In the genomic region with DNA sequence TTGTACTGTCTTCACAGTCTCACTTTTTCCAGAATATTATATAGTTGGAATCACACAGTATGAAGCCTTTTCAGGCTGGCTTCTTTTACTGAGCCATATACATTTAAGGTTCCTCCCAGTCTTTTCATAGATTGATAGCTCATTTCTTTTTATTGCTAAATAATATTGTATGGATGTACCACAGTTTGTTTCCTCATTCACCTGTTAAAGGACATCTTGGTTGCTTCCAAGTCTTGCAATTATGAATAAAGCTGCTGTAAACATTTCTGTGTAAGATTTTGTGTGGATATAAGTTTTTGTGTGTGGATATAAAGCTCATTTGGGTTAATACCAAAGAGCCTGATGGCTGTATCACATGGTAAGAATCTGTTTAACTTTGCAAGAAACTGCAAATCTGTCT, we compare ENCODE assay signal across 39 cellular contexts. TPM values are rescaled to one million over a fixed set of nuclear protein-coding genes. Genes with fewer than 3 reads are reported as not detected.
"Had no signal": no experiment of that assay in that cellular context is flagged by ENCODE, and none has a peak within 500 bp of the region (broad histone marks: within the 10 kb centered on the region; RNA-seq: fewer than 3 reads in every experiment).

No MANE protein-coding gene starts in this region.

- H3K4me2 ChIP-seq: KMS-11 had no signal

- H3K4me3 ChIP-seq: MG63 had no signal

- H3K36me3 ChIP-seq: MG63 had no signal

- H3K9me3 ChIP-seq: MG63 had no signal

- DNase-seq: Karpas-422, Kasumi-1, MG63, MM.1S, MV-4-11, NCI-H1048, NCI-H1092, NCI-H1092 treated with DMSO at 0.1 percent for 48 hours, NCI-H1105, NCI-H1105 treated with DMSO at 0.1 percent for 48 hours, NCI-H1417, NCI-H1417 treated with DMSO at 0.1 percent for 48 hours, NCI-H1436, NCI-H1436 treated with DMSO at 0.1 percent for 48 hours, NCI-H146, NCI-H1694, NCI-H1694 treated with DMSO at 0.1 percent for 48 hours, NCI-H187, NCI-H187 treated with DMSO at 0.1 percent for 48 hours, NCI-H1930, NCI-H2029, NCI-H2029 treated with DMSO at 0.1 percent for 48 hours, NCI-H2081, NCI-H2081 treated with DMSO at 0.1 percent for 48 hours, NCI-H2107, NCI-H2171, NCI-H2171 treated with DMSO at 0.1 percent for 48 hours, NCI-H2227 treated with DMSO at 0.1 percent for 48 hours, NCI-H226, NCI-H345, NCI-H446, NCI-H446 treated with DMSO at 0.1 percent for 48 hours, NCI-H510A, NCI-H510A treated with DMSO at 0.1 percent for 48 hours had no signal

- H3K27ac ChIP-seq: KMS-11 had no signal

RNA-seq across cellular contexts. Expression of a gene that starts 24.5 kb away (rescaled TPM):
- total RNA-seq: LHCN-M2, M059J, MCF 10A, NCI-H460 had no signal

RNA-seq across cellular contexts. Expression of a gene that starts 56.3 kb away (rescaled TPM):
- total RNA-seq: LHCN-M2, M059J, MCF 10A, NCI-H460 had no signal
